ENCODE assay signal across 1 cellular context in genomic region chr14:91885113-91885712, GRCh38.
TF ChIP-seq lines count a peak whose summit lies in the region.

No MANE protein-coding gene starts in this region.

TF ChIP-seq in GM23338, 12 proteins besides CTCF, POLR2A, EP300 and RAD21 (continued from another document):
- TF ChIP-seq, protein P1, sequence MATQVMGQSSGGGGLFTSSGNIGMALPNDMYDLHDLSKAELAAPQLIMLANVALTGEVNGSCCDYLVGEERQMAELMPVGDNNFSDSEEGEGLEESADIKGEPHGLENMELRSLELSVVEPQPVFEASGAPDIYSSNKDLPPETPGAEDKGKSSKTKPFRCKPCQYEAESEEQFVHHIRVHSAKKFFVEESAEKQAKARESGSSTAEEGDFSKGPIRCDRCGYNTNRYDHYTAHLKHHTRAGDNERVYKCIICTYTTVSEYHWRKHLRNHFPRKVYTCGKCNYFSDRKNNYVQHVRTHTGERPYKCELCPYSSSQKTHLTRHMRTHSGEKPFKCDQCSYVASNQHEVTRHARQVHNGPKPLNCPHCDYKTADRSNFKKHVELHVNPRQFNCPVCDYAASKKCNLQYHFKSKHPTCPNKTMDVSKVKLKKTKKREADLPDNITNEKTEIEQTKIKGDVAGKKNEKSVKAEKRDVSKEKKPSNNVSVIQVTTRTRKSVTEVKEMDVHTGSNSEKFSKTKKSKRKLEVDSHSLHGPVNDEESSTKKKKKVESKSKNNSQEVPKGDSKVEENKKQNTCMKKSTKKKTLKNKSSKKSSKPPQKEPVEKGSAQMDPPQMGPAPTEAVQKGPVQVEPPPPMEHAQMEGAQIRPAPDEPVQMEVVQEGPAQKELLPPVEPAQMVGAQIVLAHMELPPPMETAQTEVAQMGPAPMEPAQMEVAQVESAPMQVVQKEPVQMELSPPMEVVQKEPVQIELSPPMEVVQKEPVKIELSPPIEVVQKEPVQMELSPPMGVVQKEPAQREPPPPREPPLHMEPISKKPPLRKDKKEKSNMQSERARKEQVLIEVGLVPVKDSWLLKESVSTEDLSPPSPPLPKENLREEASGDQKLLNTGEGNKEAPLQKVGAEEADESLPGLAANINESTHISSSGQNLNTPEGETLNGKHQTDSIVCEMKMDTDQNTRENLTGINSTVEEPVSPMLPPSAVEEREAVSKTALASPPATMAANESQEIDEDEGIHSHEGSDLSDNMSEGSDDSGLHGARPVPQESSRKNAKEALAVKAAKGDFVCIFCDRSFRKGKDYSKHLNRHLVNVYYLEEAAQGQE (IDR thresholded peaks at IDR 0.05; ENCODE audit: unreplicated experiment), result no peak
- TF ChIP-seq ETS1 (IDR thresholded peaks at IDR 0.05), result no peak
- TF ChIP-seq NANOG (IDR thresholded peaks at IDR 0.05; ENCODE audit: borderline replicate concordance), result no peak
- TF ChIP-seq ZNF462 (CRISPR knock-in tag; IDR thresholded peaks at IDR 0.05), result no peak
TF ChIP-seq in GM23338: peak in this region for 0.
